In genomic region chr17:43611230-43611969, GRCh38 we compare ENCODE assay signal across 19 cellular contexts. TPM values are rescaled to one million over a fixed set of nuclear protein-coding genes. Genes with fewer than 3 reads are reported as not detected.
DNase-seq lines count a peak whose midpoint lies in the region; ATAC-seq, FAIRE-seq and TF ChIP-seq lines count a peak whose summit lies in the region.
"Had no signal": no experiment of that assay in that cellular context is flagged by ENCODE, and none has a peak within 500 bp of the region (broad histone marks: within the 10 kb centered on the region; RNA-seq: fewer than 3 reads in every experiment).

No MANE protein-coding gene starts in this region.

- H3K27me3 ChIP-seq in bronchial epithelial cell (ENCODE audit: control insufficient read depth, insufficient read depth, low read length): no peaks in the 10 kb centered on the region

- no peak overlapping the region for H3K27ac Mint-ChIP-seq in activated naive CD4-positive, alpha-beta T cell treated with anti-CD3 and anti-CD28 coated beads for 36 hours
- no peak overlapping the region for H3K27ac Mint-ChIP-seq in activated naive CD4-positive, alpha-beta T cell treated with anti-CD3 and anti-CD28 coated beads, Interleukin-2, amount 50 U/mL, for 72 hours

- intact Hi-C loops in activated naive CD4-positive, alpha-beta T cell treated with anti-CD3 and anti-CD28 coated beads for 36 hours (cut with micrococcal nuclease): no loop called here

- peak; percentile 14 for DNase-seq in activated naive CD4-positive, alpha-beta T cell treated with anti-CD3 and anti-CD28 coated beads for 36 hours
- no peak for DNase-seq in activated naive CD4-positive, alpha-beta T cell treated with anti-CD3 and anti-CD28 coated beads, Interleukin-2, amount 50 U/mL, for 72 hours (ENCODE audit: low spot score in 2 of 2)
- DNase-seq in MV-4-11 (lab: John Stamatoyannopoulos, UW): peak; percentile 12
- DNase-seq in bronchial epithelial cell (ENCODE audit: low read depth): no peak
- no peak for DNase-seq in ureter (ENCODE audit: low spot score)
- DNase-seq in D721Med (ENCODE audit: insufficient read length, low spot score): no peak
- DNase-seq: ACHN, AML-193, DMS53, KG1, NCI-H1105, NCI-H1694 treated with DMSO at 0.1 percent for 48 hours, NCI-H2171, NCI-H446, NCI-H69, SHP77 treated with DMSO at 0.1 percent for 48 hours had no signal

- H3K4me1 Mint-ChIP-seq in activated naive CD4-positive, alpha-beta T cell treated with anti-CD3 and anti-CD28 coated beads for 36 hours (ENCODE audit: low read depth): peaks cover 9% of the 10 kb centered on the region

- FAIRE-seq in bronchial epithelial cell (lab: Jason Lieb, UNC) (peak; percentile 81), D721Med (lab: Jason Lieb, UNC) (no peak)

- no peak overlapping the region for H3K4me3 Mint-ChIP-seq in activated naive CD4-positive, alpha-beta T cell treated with anti-CD3 and anti-CD28 coated beads for 36 hours

- H3K27me3 Mint-ChIP-seq in activated naive CD4-positive, alpha-beta T cell treated with anti-CD3 and anti-CD28 coated beads for 36 hours (ENCODE audit: low read depth): no peaks in the 10 kb centered on the region

- CTCF ChIA-PET in activated naive CD4-positive, alpha-beta T cell treated with anti-CD3 and anti-CD28 coated beads for 36 hours (lab: Charles Lee): interaction anchor here (0.6 to 1.8 kb wide), 3 partner anchors 35 to 62 kb away, joined by 3 to 6 read pairs (median 5); no protein-coding TSS in a partner anchor

- ATAC-seq in activated naive CD4-positive, alpha-beta T cell treated with anti-CD3 and anti-CD28 coated beads, Interleukin-2, amount 50 U/mL, for 72 hours: no peak
- ATAC-seq in GM21526 (IDR thresholded peaks at IDR 0.05; ENCODE audit: low FRiP score, unreplicated experiment): no peak
- ATAC-seq: HCT116 had no signal

- no peaks in the 10 kb centered on the region for H3K36me3 ChIP-seq in bronchial epithelial cell (ENCODE audit: control insufficient read depth, insufficient read depth, low read length)

- TF ChIP-seq CTCF in bronchial epithelial cell (IDR thresholded peaks at IDR 0.05; ENCODE audit: insufficient read depth, low read length, severe bottlenecking) (no peak), D721Med (IDR thresholded peaks at IDR 0.05; ENCODE audit: insufficient read depth, missing control alignments) (no peak)

- no peak overlapping the region for H3K4me3 ChIP-seq in bronchial epithelial cell (ENCODE audit: low read depth, low read length)

- no peaks in the 10 kb centered on the region for H3K9me3 Mint-ChIP-seq in activated naive CD4-positive, alpha-beta T cell treated with anti-CD3 and anti-CD28 coated beads for 36 hours
- H3K9me3 Mint-ChIP-seq in activated naive CD4-positive, alpha-beta T cell treated with anti-CD3 and anti-CD28 coated beads, Interleukin-2, amount 50 U/mL, for 72 hours: no peaks in the 10 kb centered on the region

- H3K36me3 Mint-ChIP-seq in activated naive CD4-positive, alpha-beta T cell treated with anti-CD3 and anti-CD28 coated beads for 36 hours (ENCODE audit: low read depth): no peaks in the 10 kb centered on the region
- H3K36me3 Mint-ChIP-seq in activated naive CD4-positive, alpha-beta T cell treated with anti-CD3 and anti-CD28 coated beads, Interleukin-2, amount 50 U/mL, for 72 hours: no peaks in the 10 kb centered on the region

RNA-seq across cellular contexts. Expression of gene MEOX1, which starts 50.3 kb away (rescaled TPM):
- under 1 TPM; 0.12 to 0.17 TPM for total RNA-seq in activated naive CD4-positive, alpha-beta T cell treated with anti-CD3 and anti-CD28 coated beads for 36 hours
- 1 to 10 TPM in 1 of 2 donors, under 1 TPM in 1; 0.11 to 1.2 TPM for total RNA-seq in activated naive CD4-positive, alpha-beta T cell treated with anti-CD3 and anti-CD28 coated beads, Interleukin-2, amount 50 U/mL, for 72 hours
- total RNA-seq in bronchial epithelial cell: not detected in 2 replicates
- 9.8 TPM for total RNA-seq in ureter
- total RNA-seq: MCF 10A had no signal

Comparison
In these comparisons a context has a peak if more than half of its experiments do, and no peak if none do; other contexts are left out.
1. DNase-seq: peak in activated naive CD4-positive, alpha-beta T cell treated with anti-CD3 and anti-CD28 coated beads for 36 hours (single experiment) and MV-4-11 (single experiment); none in activated naive CD4-positive, alpha-beta T cell treated with anti-CD3 and anti-CD28 coated beads, Interleukin-2, amount 50 U/mL, for 72 hours (0 of 2), bronchial epithelial cell (single experiment), ureter (single experiment) and D721Med (single experiment).